9 cellular contexts compared by ENCODE assay signal in the genomic region with DNA sequence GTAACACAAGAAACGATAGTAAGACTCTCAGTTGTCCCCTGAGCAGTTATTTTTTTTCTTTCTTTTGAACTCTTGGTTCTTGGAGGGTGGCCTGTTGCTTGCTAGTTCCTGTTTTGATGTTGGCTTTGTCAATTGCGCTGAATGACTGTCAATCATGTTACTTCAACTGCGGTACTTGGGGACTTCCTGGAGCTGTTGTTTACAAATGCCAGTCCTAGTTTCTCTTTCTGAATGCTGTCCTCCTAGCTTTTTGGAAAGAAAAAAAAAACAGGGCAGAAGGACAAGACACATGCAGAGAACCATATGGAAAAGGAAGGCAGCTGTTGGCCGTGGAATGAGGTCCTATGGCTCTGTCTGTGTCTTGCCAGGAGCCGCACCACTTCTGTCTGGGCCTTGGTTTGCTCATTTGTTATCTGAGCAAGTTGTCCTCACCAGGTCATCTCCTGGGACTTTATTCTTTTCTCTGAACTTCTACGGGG. TPM values are rescaled to one million over a fixed set of nuclear protein-coding genes. Genes with fewer than 3 reads are reported as not detected.
DNase-seq lines count a peak whose midpoint lies in the region; ATAC-seq and TF ChIP-seq lines count a peak whose summit lies in the region.
"Had no signal": no experiment of that assay in that cellular context is flagged by ENCODE, and none has a peak within 500 bp of the region (broad histone marks: within the 10 kb centered on the region; RNA-seq: fewer than 3 reads in every experiment).

No MANE protein-coding gene starts in this region.

- intact Hi-C loops in PC-9 (cut with micrococcal nuclease; ENCODE audit: unreplicated experiment): no loop called here
- intact Hi-C loops in naive thymus-derived CD4-positive, alpha-beta T cell (cut with micrococcal nuclease): loop anchor here (1.0 to 10.0 kb wide), 14 partner anchors 8 to 940 kb away; partner anchors contain the start of genes BBIP1 (in 2 of the 2), SHOC2 (in 2 of the 2), ADD3 (in 1 of the 2) and DUSP5 (in 1 of the 2)

- H3K36me3 ChIP-seq in PC-9 (ENCODE audit: low read depth): no peaks in the 10 kb centered on the region
- H3K36me3 ChIP-seq in naive thymus-derived CD4-positive, alpha-beta T cell (ENCODE audit: control insufficient read depth in 2 of 3, insufficient read depth in 3 of 3, low read length in 3 of 3): no peaks in the 10 kb centered on the region

- POLR2A ChIA-PET in PC-9 (lab: Charles Lee; ENCODE audit: unreplicated experiment): no interaction called here
- POLR2A ChIA-PET in naive thymus-derived CD4-positive, alpha-beta T cell (lab: Charles Lee): interaction anchor here (0.6 to 4.6 kb wide), 15 partner anchors 9 to 61 kb away, joined by 3 to 46 read pairs (median 4); partner anchors contain the start of genes BBIP1 and SHOC2

- H3K4me3 ChIP-seq in PC-9: no peak overlapping the region
- H3K4me3 ChIP-seq in naive thymus-derived CD4-positive, alpha-beta T cell (ENCODE audit: low read length): peak overlapping the region; percentile 46

- H3K4me3 Mint-ChIP-seq in naive thymus-derived CD4-positive, alpha-beta T cell: peak overlapping the region; percentile 72 to 88 (median 80)

- DNase-seq in activated gamma-delta T cell treated with Interleukin-2 at 50 U/mL for 16 hours (peak; percentile 57), activated gamma-delta T cell (lab: John Stamatoyannopoulos, UW) (no peak), PC-9 (no peak), cerebellar cortex (ENCODE audit: low spot score) (peak; percentile 81), hepatic stellate cell (ENCODE audit: low spot score) (no peak), NCI-H2081 (lab: John Stamatoyannopoulos, UW) (no peak)
- peak in 7 of 9 donors; percentile 73 to 92 (median 88) for DNase-seq in naive thymus-derived CD4-positive, alpha-beta T cell

- no TSS peak for BruUV-seq in PC-9 (replicated peaks; lab: Mats Ljungman, UMichigan)

- CTCF ChIA-PET in PC-9 (lab: Charles Lee): no interaction called here
- CTCF ChIA-PET in naive thymus-derived CD4-positive, alpha-beta T cell (lab: Charles Lee): interaction anchor here (0.9 to 1.7 kb wide), 6 partner anchors 9 to 116 kb away, joined by 4 to 8 read pairs (median 6); no protein-coding TSS in a partner anchor

- H3K36me3 Mint-ChIP-seq in naive thymus-derived CD4-positive, alpha-beta T cell: peaks cover 0 to 14% (median 4%) of the 10 kb centered on the region in 5 donors

- H3K27ac Mint-ChIP-seq in naive thymus-derived CD4-positive, alpha-beta T cell: peak overlapping the region; percentile 92 to 100 (median 99)

- no peaks in the 10 kb centered on the region for H3K79me2 ChIP-seq in PC-9 (ENCODE audit: low read depth)

- no peaks in the 10 kb centered on the region for H3K9me2 ChIP-seq in PC-9 (ENCODE audit: insufficient read depth)

- peak; percentile 70 for ATAC-seq in HG02981 (IDR thresholded peaks at IDR 0.05; ENCODE audit: unreplicated experiment)
- ATAC-seq in naive thymus-derived CD4-positive, alpha-beta T cell: peak; percentile 81

- TF ChIP-seq CTCF in PC-9 (conservative IDR thresholded peaks at IDR 0.05): no peak

- H3K27me3 Mint-ChIP-seq in naive thymus-derived CD4-positive, alpha-beta T cell: no peaks in the 10 kb centered on the region

- H3K4me2 ChIP-seq in PC-9: peak overlapping the region; percentile 66; the same call in 1 of the 2 replicates

- H2AFZ ChIP-seq in PC-9: no peak overlapping the region

- peak overlapping the region; percentile 65 for H3K27ac ChIP-seq in PC-9
- peak overlapping the region; percentile 100 for H3K27ac ChIP-seq in naive thymus-derived CD4-positive, alpha-beta T cell (ENCODE audit: low read depth, low read length)
- H3K27ac ChIP-seq: C4-2B had no signal

- H4K20me1 ChIP-seq in PC-9 (ENCODE audit: insufficient read depth): no peaks in the 10 kb centered on the region

- no peaks in the 10 kb centered on the region for H3K27me3 ChIP-seq in PC-9 (ENCODE audit: insufficient read depth, low read depth)
- H3K27me3 ChIP-seq in naive thymus-derived CD4-positive, alpha-beta T cell (ENCODE audit: control insufficient read depth in 2 of 2, insufficient read depth in 2 of 2, low read length in 2 of 2): no peaks in the 10 kb centered on the region

- peaks cover 81 to 100% (median 98%) of the 10 kb centered on the region in 7 donors for H3K4me1 Mint-ChIP-seq in naive thymus-derived CD4-positive, alpha-beta T cell

- peaks cover 0 to 5% (median 0%) of the 10 kb centered on the region in 11 donors for H3K9me3 Mint-ChIP-seq in naive thymus-derived CD4-positive, alpha-beta T cell

- peaks cover 11% of the 10 kb centered on the region; the same call in 1 of the 2 replicates for H3F3A ChIP-seq in PC-9 (ENCODE audit: insufficient read depth, low read depth)

- no peaks in the 10 kb centered on the region for H3K9me3 ChIP-seq in PC-9 (ENCODE audit: insufficient read depth, low read depth)
- no peaks in the 10 kb centered on the region for H3K9me3 ChIP-seq in naive thymus-derived CD4-positive, alpha-beta T cell (ENCODE audit: control insufficient read depth in 2 of 3, low read length in 3 of 3)

- H3K4me1 ChIP-seq in PC-9 (replicated peaks; ENCODE audit: insufficient read depth): peaks cover 21% of the 10 kb centered on the region
- peaks cover 97 to 98% of the 10 kb centered on the region in 2 donors for H3K4me1 ChIP-seq in naive thymus-derived CD4-positive, alpha-beta T cell (ENCODE audit: control insufficient read depth in 2 of 2, insufficient read depth in 2 of 2, low read length in 2 of 2)

RNA-seq across cellular contexts. Expression of gene PDCD4, which starts 7.0 kb away (rescaled TPM):
- 92.4 and 96.4 TPM in 2 replicates for total RNA-seq in PC-9 (2021)
- 100 to 1,000 TPM in 4 of 5 experiments, 10 to 100 TPM in 1; 93.7 to 283 (median 223) TPM for total RNA-seq in naive thymus-derived CD4-positive, alpha-beta T cell
- 100 to 1,000 TPM; 253 to 295 TPM for polyA plus RNA-seq in naive thymus-derived CD4-positive, alpha-beta T cell

RNA-seq across cellular contexts. Expression of gene BBIP1, which starts 54.3 kb away (rescaled TPM):
- 8.5 and 14.9 TPM in 2 replicates for total RNA-seq in PC-9 (2021)
- 10 to 100 TPM; 22.2 to 64.2 (median 44.6) TPM for total RNA-seq in naive thymus-derived CD4-positive, alpha-beta T cell
- polyA plus RNA-seq in naive thymus-derived CD4-positive, alpha-beta T cell: 10 to 100 TPM; 31.5 to 32.5 TPM

RNA-seq across cellular contexts. Expression of gene SHOC2, which starts 54.7 kb away (rescaled TPM):
- 14.2 and 20.2 TPM in 2 replicates for total RNA-seq in PC-9 (2021)
- 10 to 100 TPM; 48.2 to 71.7 (median 60.6) TPM for total RNA-seq in naive thymus-derived CD4-positive, alpha-beta T cell
- polyA plus RNA-seq in naive thymus-derived CD4-positive, alpha-beta T cell: 10 to 100 TPM; 51.6 to 60.2 TPM

Comparison
In these comparisons a context has a peak if more than half of its experiments do, and no peak if none do; other contexts are left out.
1. DNase-seq: peak in activated gamma-delta T cell treated with Interleukin-2 at 50 U/mL for 16 hours (single experiment), cerebellar cortex (single experiment) and naive thymus-derived CD4-positive, alpha-beta T cell (7 of 9); none in activated gamma-delta T cell (single experiment), PC-9 (0 of 2), hepatic stellate cell (single experiment) and NCI-H2081 (0 of 2).